Comparison of ENCODE assay signal across 1 cellular context in the genomic region with DNA sequence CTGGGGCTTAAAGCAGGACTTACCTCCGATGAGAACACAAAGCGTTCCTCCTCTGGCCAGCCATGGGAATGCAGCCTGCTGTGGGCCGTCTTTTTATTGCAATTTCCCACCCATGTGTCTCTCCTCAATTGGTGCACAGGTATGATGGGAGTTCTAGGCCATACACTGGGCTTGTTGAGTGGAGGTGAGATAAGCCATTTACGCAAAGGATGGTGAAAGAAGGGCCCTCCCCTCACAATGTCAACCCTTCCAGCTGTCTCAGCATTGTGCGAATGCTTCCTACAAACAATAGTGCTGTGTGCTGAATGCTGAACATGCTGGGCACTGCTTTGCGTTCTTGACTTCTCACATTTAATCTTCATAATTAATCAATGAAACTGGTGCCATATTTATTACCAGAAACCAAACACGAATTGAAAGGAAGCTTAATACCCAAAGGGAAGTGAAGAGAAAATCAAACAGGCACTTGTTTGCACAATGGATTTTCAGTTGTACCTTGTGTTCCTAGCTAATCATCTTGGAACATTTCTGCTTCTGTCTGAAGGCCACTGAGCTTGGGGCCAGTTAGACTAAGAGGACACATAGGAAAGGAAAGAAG.
A peak's percentile ranks its signal among the peaks of the same experiment; 100 is the strongest.
TF ChIP-seq lines count a peak whose summit lies in the region.

A gene (minus strand): TSS at position 70 of the 598 bp plus-strand sequence. CDS start 1,082 bp downstream, outside the sequence.

TF ChIP-seq in HepG2, 621 proteins besides CTCF, POLR2A, EP300 and RAD21 (continued from another document and continues in another):
- TF ChIP-seq ZNF556 (CRISPR knock-in tag; IDR thresholded peaks at IDR 0.05; ENCODE audit: borderline replicate concordance) (peak; percentile 76; the same call in 1 of the 2 replicates), ZMYM4 (CRISPR knock-in tag; IDR thresholded peaks at IDR 0.05) (peak; percentile 70), ESRRA (CRISPR knock-in tag; IDR thresholded peaks at IDR 0.05; ENCODE audit: low read depth) (0 out of 2 replicates have a peak, but pooled peaks have one; percentile 41), SKI (IDR thresholded peaks at IDR 0.05; ENCODE audit: partially characterized antibody) (no peak), TBX2 (CRISPR knock-in tag; IDR thresholded peaks at IDR 0.05; ENCODE audit: borderline replicate concordance) (peak; percentile 63), GTF3A (CRISPR knock-in tag; conservative IDR thresholded peaks at IDR 0.05) (0 out of 2 replicates have a peak, but pooled peaks have one; percentile 84), MTA1 (CRISPR knock-in tag; IDR thresholded peaks at IDR 0.05; ENCODE audit: borderline replicate concordance) (peak; percentile 78; the same call in 1 of the 2 replicates), HNRNPUL1 (IDR thresholded peaks at IDR 0.05; ENCODE audit: low read depth, low read length) (no peak), FOXA1 (IDR thresholded peaks at IDR 0.05) (no peak), FOXA1 (CRISPR knock-in tag; IDR thresholded peaks at IDR 0.05) (peak; percentile 73), CREM (IDR thresholded peaks at IDR 0.05) (peak; percentile 54; the same call in 1 of the 2 replicates), CREM (CRISPR knock-in tag; IDR thresholded peaks at IDR 0.05) (no peak), MEIS1 (CRISPR knock-in tag; IDR thresholded peaks at IDR 0.05; ENCODE audit: borderline replicate concordance) (peak; percentile 40; the same call in 1 of the 2 replicates), SOX6 (IDR thresholded peaks at IDR 0.05) (no peak), SOX6 (CRISPR knock-in tag; IDR thresholded peaks at IDR 0.05) (peak; percentile 68), ZNF546 (CRISPR knock-in tag; conservative IDR thresholded peaks at IDR 0.05) (no peak), HNF4A (CRISPR knock-in tag; IDR thresholded peaks at IDR 0.05) (peak; percentile 78), HDAC1 (CRISPR knock-in tag; IDR thresholded peaks at IDR 0.05) (peak; percentile 36; the same call in 1 of the 2 replicates), NCOA2 (CRISPR knock-in tag; IDR thresholded peaks at IDR 0.05) (peak; percentile 60; the same call in 1 of the 2 replicates), ZC3H13 (CRISPR knock-in tag; IDR thresholded peaks at IDR 0.05) (peak; percentile 70; the same call in 1 of the 2 replicates), GABPA (IDR thresholded peaks at IDR 0.05; ENCODE audit: low read depth, low read length) (no peak), GABPA (CRISPR knock-in tag; IDR thresholded peaks at IDR 0.05; ENCODE audit: low read depth) (peak; percentile 42; the same call in 1 of the 2 replicates), SYNCRIP (IDR thresholded peaks at IDR 0.05; ENCODE audit: insufficient read depth, low read depth, low read length) (no peak), ZNF644 (CRISPR knock-in tag; IDR thresholded peaks at IDR 0.05; ENCODE audit: low read depth) (0 out of 2 replicates have a peak, but pooled peaks have one; percentile 34), ZKSCAN5 (CRISPR knock-in tag; IDR thresholded peaks at IDR 0.05) (peak; percentile 67; the same call in 1 of the 2 replicates), ZNF550 (CRISPR knock-in tag; IDR thresholded peaks at IDR 0.05; ENCODE audit: borderline replicate concordance) (no peak), PITX1 (CRISPR knock-in tag; IDR thresholded peaks at IDR 0.05) (peak; percentile 93), HOXA9 (CRISPR knock-in tag; IDR thresholded peaks at IDR 0.05; ENCODE audit: borderline replicate concordance) (0 out of 2 replicates have a peak, but pooled peaks have one; percentile 46), NFIC (IDR thresholded peaks at IDR 0.05; ENCODE audit: low read length) (peak; percentile 57; the same call in 1 of the 2 replicates), MED8 (CRISPR knock-in tag; IDR thresholded peaks at IDR 0.05; ENCODE audit: insufficient replicate concordance) (no peak), DPF2 (CRISPR knock-in tag; IDR thresholded peaks at IDR 0.05; ENCODE audit: borderline replicate concordance, low read depth) (peak; percentile 71), ZNF510 (CRISPR knock-in tag; IDR thresholded peaks at IDR 0.05; ENCODE audit: low read depth) (0 out of 2 replicates have a peak, but pooled peaks have one; percentile 64), ZNF570 (CRISPR knock-in tag; IDR thresholded peaks at IDR 0.05; ENCODE audit: borderline replicate concordance) (no peak), IRF2 (CRISPR knock-in tag; IDR thresholded peaks at IDR 0.05) (peak; percentile 42; the same call in 1 of the 2 replicates), ZBTB8A (CRISPR knock-in tag; IDR thresholded peaks at IDR 0.05; ENCODE audit: borderline replicate concordance, low read depth) (0 out of 2 replicates have a peak, but pooled peaks have one; percentile 66), ZNF746 (CRISPR knock-in tag; IDR thresholded peaks at IDR 0.05) (no peak), BCL6 (CRISPR knock-in tag; IDR thresholded peaks at IDR 0.05) (peak; percentile 33; the same call in 1 of the 2 replicates), RARA (CRISPR knock-in tag; IDR thresholded peaks at IDR 0.05) (no peak), ZFAT (CRISPR knock-in tag; conservative IDR thresholded peaks at IDR 0.05) (no peak), ZNF761 (CRISPR knock-in tag; conservative IDR thresholded peaks at IDR 0.05) (0 out of 2 replicates have a peak, but pooled peaks have one; percentile 50), ZSCAN31 (CRISPR knock-in tag; IDR thresholded peaks at IDR 0.05; ENCODE audit: low read depth) (peak; percentile 55; the same call in 1 of the 2 replicates), REPIN1 (CRISPR knock-in tag; IDR thresholded peaks at IDR 0.05; ENCODE audit: borderline replicate concordance, low read depth) (peak; percentile 50; the same call in 1 of the 2 replicates), MIXL1 (CRISPR knock-in tag; IDR thresholded peaks at IDR 0.05) (peak; percentile 95), FOXP1 (IDR thresholded peaks at IDR 0.05) (no peak), FOXP1 (CRISPR knock-in tag; IDR thresholded peaks at IDR 0.05) (peak; percentile 54; the same call in 1 of the 2 replicates), KAT2B (IDR thresholded peaks at IDR 0.05; ENCODE audit: borderline replicate concordance, low read depth, low read length) (no peak)
- TF ChIP-seq, protein P1, sequence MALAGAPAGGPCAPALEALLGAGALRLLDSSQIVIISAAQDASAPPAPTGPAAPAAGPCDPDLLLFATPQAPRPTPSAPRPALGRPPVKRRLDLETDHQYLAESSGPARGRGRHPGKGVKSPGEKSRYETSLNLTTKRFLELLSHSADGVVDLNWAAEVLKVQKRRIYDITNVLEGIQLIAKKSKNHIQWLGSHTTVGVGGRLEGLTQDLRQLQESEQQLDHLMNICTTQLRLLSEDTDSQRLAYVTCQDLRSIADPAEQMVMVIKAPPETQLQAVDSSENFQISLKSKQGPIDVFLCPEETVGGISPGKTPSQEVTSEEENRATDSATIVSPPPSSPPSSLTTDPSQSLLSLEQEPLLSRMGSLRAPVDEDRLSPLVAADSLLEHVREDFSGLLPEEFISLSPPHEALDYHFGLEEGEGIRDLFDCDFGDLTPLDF (CRISPR knock-in tag; IDR thresholded peaks at IDR 0.05) = no peak
- TF ChIP-seq, protein P2, sequence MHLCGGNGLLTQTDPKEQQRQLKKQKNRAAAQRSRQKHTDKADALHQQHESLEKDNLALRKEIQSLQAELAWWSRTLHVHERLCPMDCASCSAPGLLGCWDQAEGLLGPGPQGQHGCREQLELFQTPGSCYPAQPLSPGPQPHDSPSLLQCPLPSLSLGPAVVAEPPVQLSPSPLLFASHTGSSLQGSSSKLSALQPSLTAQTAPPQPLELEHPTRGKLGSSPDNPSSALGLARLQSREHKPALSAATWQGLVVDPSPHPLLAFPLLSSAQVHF (CRISPR knock-in tag; IDR thresholded peaks at IDR 0.05) = peak; percentile 56; the same call in 1 of the 2 replicates
- TF ChIP-seq, protein P3, sequence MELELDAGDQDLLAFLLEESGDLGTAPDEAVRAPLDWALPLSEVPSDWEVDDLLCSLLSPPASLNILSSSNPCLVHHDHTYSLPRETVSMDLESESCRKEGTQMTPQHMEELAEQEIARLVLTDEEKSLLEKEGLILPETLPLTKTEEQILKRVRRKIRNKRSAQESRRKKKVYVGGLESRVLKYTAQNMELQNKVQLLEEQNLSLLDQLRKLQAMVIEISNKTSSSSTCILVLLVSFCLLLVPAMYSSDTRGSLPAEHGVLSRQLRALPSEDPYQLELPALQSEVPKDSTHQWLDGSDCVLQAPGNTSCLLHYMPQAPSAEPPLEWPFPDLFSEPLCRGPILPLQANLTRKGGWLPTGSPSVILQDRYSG (CRISPR knock-in tag; IDR thresholded peaks at IDR 0.05) = no peak
- TF ChIP-seq, protein P4, sequence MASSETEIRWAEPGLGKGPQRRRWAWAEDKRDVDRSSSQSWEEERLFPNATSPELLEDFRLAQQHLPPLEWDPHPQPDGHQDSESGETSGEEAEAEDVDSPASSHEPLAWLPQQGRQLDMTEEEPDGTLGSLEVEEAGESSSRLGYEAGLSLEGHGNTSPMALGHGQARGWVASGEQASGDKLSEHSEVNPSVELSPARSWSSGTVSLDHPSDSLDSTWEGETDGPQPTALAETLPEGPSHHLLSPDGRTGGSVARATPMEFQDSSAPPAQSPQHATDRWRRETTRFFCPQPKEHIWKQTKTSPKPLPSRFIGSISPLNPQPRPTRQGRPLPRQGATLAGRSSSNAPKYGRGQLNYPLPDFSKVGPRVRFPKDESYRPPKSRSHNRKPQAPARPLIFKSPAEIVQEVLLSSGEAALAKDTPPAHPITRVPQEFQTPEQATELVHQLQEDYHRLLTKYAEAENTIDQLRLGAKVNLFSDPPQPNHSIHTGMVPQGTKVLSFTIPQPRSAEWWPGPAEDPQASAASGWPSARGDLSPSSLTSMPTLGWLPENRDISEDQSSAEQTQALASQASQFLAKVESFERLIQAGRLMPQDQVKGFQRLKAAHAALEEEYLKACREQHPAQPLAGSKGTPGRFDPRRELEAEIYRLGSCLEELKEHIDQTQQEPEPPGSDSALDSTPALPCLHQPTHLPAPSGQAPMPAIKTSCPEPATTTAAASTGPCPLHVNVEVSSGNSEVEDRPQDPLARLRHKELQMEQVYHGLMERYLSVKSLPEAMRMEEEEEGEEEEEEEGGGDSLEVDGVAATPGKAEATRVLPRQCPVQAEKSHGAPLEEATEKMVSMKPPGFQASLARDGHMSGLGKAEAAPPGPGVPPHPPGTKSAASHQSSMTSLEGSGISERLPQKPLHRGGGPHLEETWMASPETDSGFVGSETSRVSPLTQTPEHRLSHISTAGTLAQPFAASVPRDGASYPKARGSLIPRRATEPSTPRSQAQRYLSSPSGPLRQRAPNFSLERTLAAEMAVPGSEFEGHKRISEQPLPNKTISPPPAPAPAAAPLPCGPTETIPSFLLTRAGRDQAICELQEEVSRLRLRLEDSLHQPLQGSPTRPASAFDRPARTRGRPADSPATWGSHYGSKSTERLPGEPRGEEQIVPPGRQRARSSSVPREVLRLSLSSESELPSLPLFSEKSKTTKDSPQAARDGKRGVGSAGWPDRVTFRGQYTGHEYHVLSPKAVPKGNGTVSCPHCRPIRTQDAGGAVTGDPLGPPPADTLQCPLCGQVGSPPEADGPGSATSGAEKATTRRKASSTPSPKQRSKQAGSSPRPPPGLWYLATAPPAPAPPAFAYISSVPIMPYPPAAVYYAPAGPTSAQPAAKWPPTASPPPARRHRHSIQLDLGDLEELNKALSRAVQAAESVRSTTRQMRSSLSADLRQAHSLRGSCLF (CRISPR knock-in tag; IDR thresholded peaks at IDR 0.05; ENCODE audit: borderline replicate concordance) = no peak
- TF ChIP-seq, protein P5, sequence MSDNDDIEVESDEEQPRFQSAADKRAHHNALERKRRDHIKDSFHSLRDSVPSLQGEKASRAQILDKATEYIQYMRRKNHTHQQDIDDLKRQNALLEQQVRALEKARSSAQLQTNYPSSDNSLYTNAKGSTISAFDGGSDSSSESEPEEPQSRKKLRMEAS (IDR thresholded peaks at IDR 0.05) = peak; percentile 13; the same call in 1 of the 2 replicates
- TF ChIP-seq, protein P6, sequence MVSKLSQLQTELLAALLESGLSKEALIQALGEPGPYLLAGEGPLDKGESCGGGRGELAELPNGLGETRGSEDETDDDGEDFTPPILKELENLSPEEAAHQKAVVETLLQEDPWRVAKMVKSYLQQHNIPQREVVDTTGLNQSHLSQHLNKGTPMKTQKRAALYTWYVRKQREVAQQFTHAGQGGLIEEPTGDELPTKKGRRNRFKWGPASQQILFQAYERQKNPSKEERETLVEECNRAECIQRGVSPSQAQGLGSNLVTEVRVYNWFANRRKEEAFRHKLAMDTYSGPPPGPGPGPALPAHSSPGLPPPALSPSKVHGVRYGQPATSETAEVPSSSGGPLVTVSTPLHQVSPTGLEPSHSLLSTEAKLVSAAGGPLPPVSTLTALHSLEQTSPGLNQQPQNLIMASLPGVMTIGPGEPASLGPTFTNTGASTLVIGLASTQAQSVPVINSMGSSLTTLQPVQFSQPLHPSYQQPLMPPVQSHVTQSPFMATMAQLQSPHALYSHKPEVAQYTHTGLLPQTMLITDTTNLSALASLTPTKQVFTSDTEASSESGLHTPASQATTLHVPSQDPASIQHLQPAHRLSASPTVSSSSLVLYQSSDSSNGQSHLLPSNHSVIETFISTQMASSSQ (IDR thresholded peaks at IDR 0.05; ENCODE audit: low read depth) = no peak
- TF ChIP-seq, protein P6 (CRISPR knock-in tag; IDR thresholded peaks at IDR 0.05; ENCODE audit: borderline replicate concordance) = peak; percentile 53; the same call in 1 of the 2 replicates
- TF ChIP-seq, protein P7, sequence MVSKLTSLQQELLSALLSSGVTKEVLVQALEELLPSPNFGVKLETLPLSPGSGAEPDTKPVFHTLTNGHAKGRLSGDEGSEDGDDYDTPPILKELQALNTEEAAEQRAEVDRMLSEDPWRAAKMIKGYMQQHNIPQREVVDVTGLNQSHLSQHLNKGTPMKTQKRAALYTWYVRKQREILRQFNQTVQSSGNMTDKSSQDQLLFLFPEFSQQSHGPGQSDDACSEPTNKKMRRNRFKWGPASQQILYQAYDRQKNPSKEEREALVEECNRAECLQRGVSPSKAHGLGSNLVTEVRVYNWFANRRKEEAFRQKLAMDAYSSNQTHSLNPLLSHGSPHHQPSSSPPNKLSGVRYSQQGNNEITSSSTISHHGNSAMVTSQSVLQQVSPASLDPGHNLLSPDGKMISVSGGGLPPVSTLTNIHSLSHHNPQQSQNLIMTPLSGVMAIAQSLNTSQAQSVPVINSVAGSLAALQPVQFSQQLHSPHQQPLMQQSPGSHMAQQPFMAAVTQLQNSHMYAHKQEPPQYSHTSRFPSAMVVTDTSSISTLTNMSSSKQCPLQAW (CRISPR knock-in tag; IDR thresholded peaks at IDR 0.05) = peak; percentile 6; the same call in 1 of the 2 replicates
